Comparison of ENCODE assay signal across 22 cellular contexts in genomic region chr10:29067161-29067560, GRCh38.
DNase-seq lines count a peak whose midpoint lies in the region; ATAC-seq, FAIRE-seq and TF ChIP-seq lines count a peak whose summit lies in the region.
"Had no signal": no experiment of that assay in that cellular context is flagged by ENCODE, and none has a peak within 500 bp of the region (broad histone marks: within the 10 kb centered on the region; RNA-seq: fewer than 3 reads in every experiment).

No MANE protein-coding gene starts in this region.

- H3K9me3 Mint-ChIP-seq in mesothelial cell of epicardium: no peaks in the 10 kb centered on the region
- H3K9me3 Mint-ChIP-seq: activated T-cell treated with anti-CD3 and anti-CD28 coated beads, Interleukin-2, amount 50 U/mL, for 24 hours; central memory CD8-positive, alpha-beta T cell had no signal

- H3K27me3 Mint-ChIP-seq in mesothelial cell of epicardium (ENCODE audit: low read depth): no peaks in the 10 kb centered on the region
- H3K27me3 Mint-ChIP-seq: B cell; central memory CD8-positive, alpha-beta T cell had no signal

- H3K27ac Mint-ChIP-seq in mesothelial cell of epicardium: peak overlapping the region; percentile 70
- H3K27ac Mint-ChIP-seq: activated naive CD4-positive, alpha-beta T cell treated with anti-CD3 and anti-CD28 coated beads, Interleukin-2, amount 50 U/mL, for 72 hours; activated T-cell treated with anti-CD3 and anti-CD28 coated beads, Interleukin-2, amount 50 U/mL, for 24 hours; B cell; effector memory CD8-positive, alpha-beta T cell had no signal

- H3K4me1 Mint-ChIP-seq in mesothelial cell of epicardium: peaks cover 51% of the 10 kb centered on the region
- H3K4me1 Mint-ChIP-seq: B cell; central memory CD8-positive, alpha-beta T cell had no signal

- ATAC-seq in HG03039 (IDR thresholded peaks at IDR 0.05; ENCODE audit: unreplicated experiment): no peak
- ATAC-seq: activated naive CD4-positive, alpha-beta T cell treated with anti-CD3 and anti-CD28 coated beads, Interleukin-2, amount 50 U/mL, for 72 hours; effector memory CD8-positive, alpha-beta T cell; K562; left colon; sciatic nerve had no signal

- TF ChIP-seq CTCF in bronchial epithelial cell (IDR thresholded peaks at IDR 0.05; ENCODE audit: insufficient read depth, low read length, severe bottlenecking) (no peak), mesothelial cell of epicardium (IDR thresholded peaks at IDR 0.05; ENCODE audit: unreplicated experiment) (no peak)

- DNase-seq in AG20443 (ENCODE audit: low spot score) (peak; percentile 24), HTR-8/SVneo (ENCODE audit: insufficient read length, low spot score) (peak; percentile 13), bronchial epithelial cell (ENCODE audit: low read depth) (peak; percentile 86), mesothelial cell of epicardium (ENCODE audit: low spot score in 2 of 2, unreplicated experiment in 2 of 2) (no peak), SK-N-DZ (ENCODE audit: low spot score) (no peak), UCSD-AML1 (lab: John Stamatoyannopoulos, UW; ENCODE audit: unreplicated experiment) (no peak), middle frontal gyrus (ENCODE audit: extremely low spot score, low spot score) (no peak)
- DNase-seq: activated CD4-positive, alpha-beta T cell treated with anti-CD3 and anti-CD28 coated beads, Interleukin-2, amount 50 U/mL, for 4 hours; activated T-cell treated with anti-CD3 and anti-CD28 coated beads, Interleukin-2, amount 50 U/mL, for 24 hours; effector memory CD8-positive, alpha-beta T cell; GF-D8; left colon; NCI-H2171 treated with DMSO at 0.1 percent for 48 hours had no signal

- FAIRE-seq in HTR-8/SVneo (lab: Jason Lieb, UNC) (no peak), bronchial epithelial cell (lab: Jason Lieb, UNC) (no peak)
- FAIRE-seq: GM12892, K562, TTC549 had no signal

- no peaks in the 10 kb centered on the region for H3K36me3 Mint-ChIP-seq in mesothelial cell of epicardium
- H3K36me3 Mint-ChIP-seq: activated naive CD4-positive, alpha-beta T cell treated with anti-CD3 and anti-CD28 coated beads, Interleukin-2, amount 50 U/mL, for 72 hours had no signal

- H3K4me3 ChIP-seq in bronchial epithelial cell (ENCODE audit: low read depth, low read length): no peak overlapping the region
- H3K4me3 ChIP-seq: K562, vagina had no signal

- no peaks in the 10 kb centered on the region for H3K36me3 ChIP-seq in bronchial epithelial cell (ENCODE audit: control insufficient read depth, insufficient read depth, low read length)
- H3K36me3 ChIP-seq: vagina had no signal

- no peak overlapping the region for H3K4me3 Mint-ChIP-seq in mesothelial cell of epicardium
- H3K4me3 Mint-ChIP-seq: activated T-cell treated with anti-CD3 and anti-CD28 coated beads, Interleukin-2, amount 50 U/mL, for 24 hours; B cell; central memory CD8-positive, alpha-beta T cell; effector memory CD8-positive, alpha-beta T cell had no signal

- peaks cover 2% of the 10 kb centered on the region for H3K27me3 ChIP-seq in bronchial epithelial cell (ENCODE audit: control insufficient read depth, insufficient read depth, low read length)
- H3K27me3 ChIP-seq: vagina had no signal

Comparison
In these comparisons a context has a peak if more than half of its experiments do, and no peak if none do; other contexts are left out.
1. DNase-seq: peak in AG20443 (single experiment), HTR-8/SVneo (single experiment) and bronchial epithelial cell (single experiment); none in mesothelial cell of epicardium (0 of 2), SK-N-DZ (single experiment), UCSD-AML1 (single experiment) and middle frontal gyrus (single experiment).